8 cellular contexts compared by ENCODE assay signal in genomic region chr12:27524839-27525238, GRCh38. TPM values are rescaled to one million over a fixed set of nuclear protein-coding genes. Genes with fewer than 3 reads are reported as not detected.
A peak's percentile ranks its signal among the peaks of the same experiment; 100 is the strongest.
DNase-seq lines count a peak whose midpoint lies in the region; ATAC-seq and TF ChIP-seq lines count a peak whose summit lies in the region.

No MANE protein-coding gene starts in this region.

- H3K4me3 ChIP-seq in GM12864 (ENCODE audit: low read depth, low read length) = peak overlapping the region; percentile 81
- H3K4me3 ChIP-seq in Panc1 (ENCODE audit: low read depth in 2 of 2, low read length in 2 of 2) = peak overlapping the region; percentile 68 to 87

- intact Hi-C loops in Panc1 (cut with micrococcal nuclease; ENCODE audit: unreplicated experiment) = loop anchor here (2.0 to 5.0 kb wide), 2 partner anchors 28 to 127 kb away; no protein-coding TSS in a partner anchor

- H3K4me1 Mint-ChIP-seq in endothelial cell (ENCODE audit: unreplicated experiment) = peaks cover 67% of the 10 kb centered on the region
- peaks cover 16 to 22% of the 10 kb centered on the region in 2 donors for H3K4me1 Mint-ChIP-seq in natural killer cell treated with Interleukin-12 subunit alpha and Interleukin-12 subunit beta and Interleukin-15 and Interleukin-18, amount 100 ng/mL, for 72 hours (ENCODE audit: low read depth in 2 of 2)

- no peak for ATAC-seq in Panc1
- no peak for ATAC-seq in natural killer cell treated with Interleukin-12 subunit alpha and Interleukin-12 subunit beta and Interleukin-15 and Interleukin-18, amount 100 ng/mL, for 72 hours

- BruUV-seq in Panc1 (replicated peaks; lab: Mats Ljungman, UMichigan) = no TSS peak

- peak overlapping the region; percentile 98 for H3K4me3 Mint-ChIP-seq in endothelial cell (ENCODE audit: unreplicated experiment)
- H3K4me3 Mint-ChIP-seq in natural killer cell treated with Interleukin-12 subunit alpha and Interleukin-12 subunit beta and Interleukin-15 and Interleukin-18, amount 100 ng/mL, for 72 hours = peak overlapping the region; percentile 96

- H3K36me3 Mint-ChIP-seq in endothelial cell (ENCODE audit: low read depth, unreplicated experiment) = peaks cover 11% of the 10 kb centered on the region
- H3K36me3 Mint-ChIP-seq in natural killer cell treated with Interleukin-12 subunit alpha and Interleukin-12 subunit beta and Interleukin-15 and Interleukin-18, amount 100 ng/mL, for 72 hours = no peaks in the 10 kb centered on the region

- POLR2A ChIA-PET in Panc1 (lab: Charles Lee) = interaction anchor here (0.6 kb wide), 1 partner anchor 9 kb away, joined by 3 read pairs; no protein-coding TSS in a partner anchor

- DNase-seq in GM12864 (ENCODE audit: low read depth) (no peak), Panc1 (ENCODE audit: low read depth, low spot score) (no peak), endothelial cell (ENCODE audit: low spot score) (peak; percentile 15), NCI-H526 treated with DMSO at 0.1 percent for 48 hours (lab: John Stamatoyannopoulos, UW) (no peak), HuH-7 (ENCODE audit: low spot score) (no peak), Ammon's horn (ENCODE audit: low spot score) (no peak), NCI-H748 (lab: John Stamatoyannopoulos, UW; ENCODE audit: unreplicated experiment) (no peak)
- no peak for DNase-seq in natural killer cell treated with Interleukin-12 subunit alpha and Interleukin-12 subunit beta and Interleukin-15 and Interleukin-18, amount 100 ng/mL, for 72 hours (ENCODE audit: low spot score)

- in situ Hi-C loops in Panc1 (cut with HindIII; ENCODE audit: low pct_unique_long_range_greater_than_20kb, low sequenced_read_pairs) = no loop called here

- CTCF ChIA-PET in Panc1 (lab: Charles Lee) = interaction anchor here (0.6 to 1.4 kb wide), 3 partner anchors 19 to 92 kb away, joined by 3 to 6 read pairs (median 3); no protein-coding TSS in a partner anchor

- TF ChIP-seq CTCF in GM12864 (IDR thresholded peaks at IDR 0.05; ENCODE audit: low read depth, low read length, missing control alignments) = no peak
- TF ChIP-seq CTCF in Panc1 (IDR thresholded peaks at IDR 0.05) = no peak; the same call in 1 of the 2 replicates
- TF ChIP-seq CTCF in endothelial cell (IDR thresholded peaks at IDR 0.05; ENCODE audit: unreplicated experiment) = no peak

- H3K27me3 Mint-ChIP-seq in endothelial cell (ENCODE audit: unreplicated experiment) = peaks cover 11% of the 10 kb centered on the region
- peaks cover 37 to 42% of the 10 kb centered on the region in 2 donors for H3K27me3 Mint-ChIP-seq in natural killer cell treated with Interleukin-12 subunit alpha and Interleukin-12 subunit beta and Interleukin-15 and Interleukin-18, amount 100 ng/mL, for 72 hours

- H3K27ac Mint-ChIP-seq in endothelial cell (ENCODE audit: unreplicated experiment) = peak overlapping the region; percentile 96
- no peak overlapping the region for H3K27ac Mint-ChIP-seq in natural killer cell treated with Interleukin-12 subunit alpha and Interleukin-12 subunit beta and Interleukin-15 and Interleukin-18, amount 100 ng/mL, for 72 hours

- H3K36me3 ChIP-seq in Panc1 (ENCODE audit: control insufficient read depth, insufficient read depth, low read length) = no peaks in the 10 kb centered on the region

- H3K4me1 ChIP-seq in Panc1 (ENCODE audit: control insufficient read depth, insufficient read depth, low read length) = peaks cover 13% of the 10 kb centered on the region

- H3K9me3 ChIP-seq in Panc1 (ENCODE audit: control insufficient read depth, insufficient read depth, low read depth, low read length) = no peaks in the 10 kb centered on the region

- peak overlapping the region; percentile 93 for H3K27ac ChIP-seq in Panc1 (ENCODE audit: low read length)

- no peaks in the 10 kb centered on the region for H3K27me3 ChIP-seq in Panc1 (ENCODE audit: control insufficient read depth, insufficient read depth, low read length)

- H3K9me3 Mint-ChIP-seq in endothelial cell (ENCODE audit: unreplicated experiment) = no peaks in the 10 kb centered on the region
- no peaks in the 10 kb centered on the region for H3K9me3 Mint-ChIP-seq in natural killer cell treated with Interleukin-12 subunit alpha and Interleukin-12 subunit beta and Interleukin-15 and Interleukin-18, amount 100 ng/mL, for 72 hours

RNA-seq across cellular contexts. Expression of gene PPFIBP1, which starts 0.8 kb away (rescaled TPM):
- 88.6 TPM for total RNA-seq in Panc1 (2021; ENCODE audit: unreplicated experiment)
- polyA plus RNA-seq in Panc1 (2012; ENCODE audit: insufficient read length) = 36.9 TPM
- 184 TPM for total RNA-seq in endothelial cell (ENCODE audit: unreplicated experiment)
- 10 to 100 TPM in 1 of 2 donors, 1 to 10 TPM in 1; 9.0 to 12.9 TPM for total RNA-seq in natural killer cell treated with Interleukin-12 subunit alpha and Interleukin-12 subunit beta and Interleukin-15 and Interleukin-18, amount 100 ng/mL, for 72 hours
